In genomic region chr18:28152354-28152753, GRCh38 we compare ENCODE assay signal across 25 cellular contexts. TPM values are rescaled to one million over a fixed set of nuclear protein-coding genes. Genes with fewer than 3 reads are reported as not detected.
DNase-seq lines count a peak whose midpoint lies in the region; ATAC-seq and TF ChIP-seq lines count a peak whose summit lies in the region.
"Had no signal": no experiment of that assay in that cellular context is flagged by ENCODE, and none has a peak within 500 bp of the region (broad histone marks: within the 10 kb centered on the region; RNA-seq: fewer than 3 reads in every experiment).

No MANE protein-coding gene starts in this region.

- peak overlapping the region; percentile 25 to 66 for H2BK12ac ChIP-seq in mesenchymal stem cell (ENCODE audit: low read length in 2 of 2)

- intact Hi-C loops in uterus (cut with DNase I; ENCODE audit: low total_unique reads) = no loop called here

- H3K4me1 ChIP-seq in SK-N-SH (ENCODE audit: control insufficient read depth in 1 of 2, insufficient read depth in 2 of 2, low read depth in 1 of 2, low read length in 1 of 2) (peaks cover 10 to 17% of the 10 kb centered on the region in 2 experiments), endodermal cell (ENCODE audit: control insufficient read depth, insufficient read depth, low read length) (peaks cover 60% of the 10 kb centered on the region), mesenchymal stem cell (ENCODE audit: control insufficient read depth, insufficient read depth, low read depth, low read length) (peaks cover 5% of the 10 kb centered on the region), uterus (no peaks in the 10 kb centered on the region)
- H3K4me1 ChIP-seq: left lung had no signal

- CTCF ChIA-PET in SK-N-SH (lab: Yijun Ruan, JAX) = no interaction called here

- peaks cover 98% of the 10 kb centered on the region for H4K20me1 ChIP-seq in SK-N-SH (ENCODE audit: insufficient read depth)

- no peak for TF ChIP-seq EP300 in SK-N-SH (IDR thresholded peaks at IDR 0.05; ENCODE audit: borderline replicate concordance in 1 of 2, low read depth in 1 of 2, low read length in 1 of 2)

- H3K4me3 Mint-ChIP-seq in endodermal cell = peak overlapping the region; percentile 4
- H3K4me3 Mint-ChIP-seq: activated CD4-positive, alpha-beta T cell treated with anti-CD3 and anti-CD28 coated beads, Interleukin-2, amount 10 ng/mL, durations not matched to agents 24 days and 14 days; activated naive CD8-positive, alpha-beta T cell treated with anti-CD3 and anti-CD28 coated beads, Interleukin-2, amount 10 ng/mL, durations not matched to agents 7 days and 5 days; stimulated activated naive B cell treated with anti-CD40 and anti-IgM and Interleukin-4, amounts not matched to agents 10 μg/mL and 1 μg/mL and 100 μg/mL, for 72 hours had no signal

- H2BK5ac ChIP-seq in mesenchymal stem cell (ENCODE audit: low read depth, low read length, poor library complexity, severe bottlenecking) = no peak overlapping the region

- H3K36me3 ChIP-seq in SK-N-SH (replicated peaks in 1 of 2; ENCODE audit: control insufficient read depth in 1 of 2, insufficient read depth in 2 of 2, low read length in 1 of 2) (peaks cover 15 to 20% of the 10 kb centered on the region in 2 experiments), endodermal cell (ENCODE audit: control insufficient read depth, insufficient read depth, low read length) (peaks cover 61% of the 10 kb centered on the region), mesenchymal stem cell (ENCODE audit: control insufficient read depth in 1 of 2, insufficient read depth in 2 of 2, low read depth in 1 of 2, low read length in 2 of 2) (no peaks in the 10 kb centered on the region), uterus (no peaks in the 10 kb centered on the region)
- H3K36me3 ChIP-seq: esophagus muscularis mucosa, left lung had no signal

- H3K79me2 ChIP-seq in SK-N-SH (ENCODE audit: insufficient read depth) = peaks cover 98% of the 10 kb centered on the region

- no peak for TF ChIP-seq POLR2A in uterus (IDR thresholded peaks at IDR 0.05)

- ATAC-seq in SK-N-SH treated with all-trans-retinoic acid at 6 μM for 48 hours = peak; percentile 7; the same call in 1 of the 3 replicates
- ATAC-seq in HG02798 (IDR thresholded peaks at IDR 0.05; ENCODE audit: poor library complexity, unreplicated experiment) = no peak
- ATAC-seq: left lung; stimulated activated naive B cell treated with anti-CD40 and anti-IgM and Interleukin-4, amounts not matched to agents 10 μg/mL and 1 μg/mL and 100 μg/mL, for 72 hours had no signal

- peak overlapping the region; percentile 75 for H4K8ac ChIP-seq in mesenchymal stem cell (ENCODE audit: low read length)

- H2AK5ac ChIP-seq in mesenchymal stem cell (ENCODE audit: low read length, severe bottlenecking) = peak overlapping the region; percentile 61

- peak overlapping the region; percentile 39 for H4K91ac ChIP-seq in mesenchymal stem cell (ENCODE audit: low read length)

- 0 out of 4 replicates have a peak overlapping the region, but pooled peaks of 1 of the 2 experiments have one; percentile 9 for H3K27ac ChIP-seq in SK-N-SH (ENCODE audit: low read depth in 2 of 2, low read length in 1 of 2)
- peak overlapping the region; percentile 6 for H3K27ac ChIP-seq in endodermal cell (ENCODE audit: low read depth, low read length)
- no peak overlapping the region for H3K27ac ChIP-seq in mesenchymal stem cell (ENCODE audit: low read length, poor library complexity, severe bottlenecking)
- peak overlapping the region; percentile 36 for H3K27ac ChIP-seq in temporal lobe (ENCODE audit: low read depth, low read length)
- H3K27ac ChIP-seq in uterus = no peak overlapping the region
- H3K27ac ChIP-seq: 22Rv1, esophagus muscularis mucosa, left lung had no signal

- H3K4me2 ChIP-seq in SK-N-SH (no peak overlapping the region), mesenchymal stem cell (ENCODE audit: low read length, poor library complexity, severe bottlenecking) (no peak overlapping the region)

- peak overlapping the region; percentile 37 for H3K27ac Mint-ChIP-seq in endodermal cell
- H3K27ac Mint-ChIP-seq: activated CD4-positive, alpha-beta T cell treated with anti-CD3 and anti-CD28 coated beads, Interleukin-2, amount 10 ng/mL, durations not matched to agents 24 days and 14 days; activated naive CD8-positive, alpha-beta T cell treated with anti-CD3 and anti-CD28 coated beads, Interleukin-2, amount 10 ng/mL, durations not matched to agents 7 days and 5 days; activated T-helper 2 cell treated with anti-CD3 and anti-CD28 coated beads, Interferon-gamma antibody, Interleukin-2, Interleukin-4, amounts not matched to agents 10 μg/mL and 5 μg/mL and 100 μg/mL, durations not matched to agents 14 hours and 24 hours and 36 hours; stimulated activated naive B cell treated with anti-CD40 and anti-IgM and Interleukin-4, amounts not matched to agents 10 μg/mL and 1 μg/mL and 100 μg/mL, for 72 hours had no signal

- no peak overlapping the region for H2BK120ac ChIP-seq in mesenchymal stem cell (ENCODE audit: low read depth, low read length)

- no peak overlapping the region for H3K9ac ChIP-seq in SK-N-SH
- no peak overlapping the region for H3K9ac ChIP-seq in endodermal cell (ENCODE audit: extremely low read depth, low read length, poor library complexity, severe bottlenecking)
- no peak overlapping the region for H3K9ac ChIP-seq in mesenchymal stem cell (ENCODE audit: low read length)

- H3K14ac ChIP-seq in mesenchymal stem cell (ENCODE audit: low read length in 2 of 2) = no peak overlapping the region

- peaks cover 79% of the 10 kb centered on the region for H3K4me1 Mint-ChIP-seq in endodermal cell
- H3K4me1 Mint-ChIP-seq: activated CD4-positive, alpha-beta T cell treated with anti-CD3 and anti-CD28 coated beads, Interleukin-2, amount 10 ng/mL, durations not matched to agents 24 days and 14 days; activated naive CD8-positive, alpha-beta T cell treated with anti-CD3 and anti-CD28 coated beads, Interleukin-2, amount 10 ng/mL, durations not matched to agents 7 days and 5 days; stimulated activated naive B cell treated with anti-CD40 and anti-IgM and Interleukin-4, amounts not matched to agents 10 μg/mL and 1 μg/mL and 100 μg/mL, for 72 hours had no signal

- peak overlapping the region in 1 of 2 experiments; percentile 32 for H3K4ac ChIP-seq in mesenchymal stem cell (ENCODE audit: low read depth in 1 of 2, low read length in 2 of 2)

- H2AFZ ChIP-seq in SK-N-SH (ENCODE audit: low read depth) = no peak overlapping the region
- H2AFZ ChIP-seq in mesenchymal stem cell (ENCODE audit: low read depth, low read length) = no peak overlapping the region

- DNase-seq in SK-N-SH = no peak
- DNase-seq in endodermal cell = no peak
- no peak for DNase-seq in mesenchymal stem cell
- no peak for DNase-seq in stimulated activated naive CD4-positive, alpha-beta T cell treated with Interleukin-2 at 50 U/mL for 16 hours (lab: John Stamatoyannopoulos, UW)
- no peak for DNase-seq in uterus
- DNase-seq: activated CD4-positive, alpha-beta T cell treated with anti-CD3 and anti-CD28 coated beads, Interleukin-2, amount 10 ng/mL, durations not matched to agents 24 days and 14 days; activated naive CD8-positive, alpha-beta T cell treated with anti-CD3 and anti-CD28 coated beads, Interleukin-2, amount 10 ng/mL, durations not matched to agents 7 days and 5 days; DND-41; left lung; MV-4-11; NCI-H187; NCI-H2227 treated with DMSO at 0.1 percent for 48 hours; NCI-H774; SHP77 treated with DMSO at 0.1 percent for 48 hours; stimulated activated CD4-positive, alpha-beta T cell treated with anti-CD3 and anti-CD28 coated beads, Interleukin-1b, Interleukin-23, amount 100 ng/mL, for 48 hours; stimulated activated naive B cell treated with anti-CD40 and anti-IgM and Interleukin-4, amounts not matched to agents 10 μg/mL and 1 μg/mL and 100 μg/mL, for 72 hours; T-helper 1 cell; trophoblast cell had no signal

- H3K79me1 ChIP-seq in mesenchymal stem cell (replicated peaks; ENCODE audit: low read length, poor library complexity, severe bottlenecking) = peaks cover 37% of the 10 kb centered on the region

- H3K9me3 ChIP-seq in SK-N-SH (no peaks in the 10 kb centered on the region), endodermal cell (ENCODE audit: control insufficient read depth, low read length) (no peaks in the 10 kb centered on the region), mesenchymal stem cell (ENCODE audit: control insufficient read depth, low read length) (no peaks in the 10 kb centered on the region), uterus (no peaks in the 10 kb centered on the region)
- H3K9me3 ChIP-seq: esophagus muscularis mucosa, left lung had no signal

- no peak overlapping the region for H2BK15ac ChIP-seq in mesenchymal stem cell (ENCODE audit: low read depth, poor library complexity, severe bottlenecking)

- POLR2A ChIA-PET in SK-N-SH (lab: Yijun Ruan, JAX) = no interaction called here

- no peak overlapping the region for H3K4me3 ChIP-seq in SK-N-SH (ENCODE audit: low read depth in 2 of 2, low read length in 1 of 2)
- H3K4me3 ChIP-seq in endodermal cell (ENCODE audit: low read length) = peak overlapping the region; percentile 61
- no peak overlapping the region for H3K4me3 ChIP-seq in mesenchymal stem cell (ENCODE audit: insufficient read depth in 1 of 2, low read depth in 1 of 2, low read length in 2 of 2)
- H3K4me3 ChIP-seq in uterus = no peak overlapping the region
- H3K4me3 ChIP-seq: esophagus muscularis mucosa, left lung had no signal

- H3K9me3 Mint-ChIP-seq in endodermal cell = no peaks in the 10 kb centered on the region
- H3K9me3 Mint-ChIP-seq: activated CD4-positive, alpha-beta T cell treated with anti-CD3 and anti-CD28 coated beads, Interleukin-2, amount 10 ng/mL, durations not matched to agents 24 days and 14 days had no signal

- peaks cover 10% of the 10 kb centered on the region for H3K36me3 Mint-ChIP-seq in endodermal cell (ENCODE audit: low read depth)
- H3K36me3 Mint-ChIP-seq: activated naive CD8-positive, alpha-beta T cell treated with anti-CD3 and anti-CD28 coated beads, Interleukin-2, amount 10 ng/mL, durations not matched to agents 7 days and 5 days; stimulated activated naive B cell treated with anti-CD40 and anti-IgM and Interleukin-4, amounts not matched to agents 10 μg/mL and 1 μg/mL and 100 μg/mL, for 72 hours had no signal

- H3K9me2 ChIP-seq in SK-N-SH = no peaks in the 10 kb centered on the region

- peak overlapping the region; percentile 46 to 66 for H3K18ac ChIP-seq in mesenchymal stem cell (ENCODE audit: low read depth in 1 of 2, low read length in 2 of 2)

- peaks cover 18% of the 10 kb centered on the region for H3F3A ChIP-seq in SK-N-SH (replicated peaks; ENCODE audit: insufficient read depth)

- no peaks in the 10 kb centered on the region for H3K27me3 Mint-ChIP-seq in endodermal cell (ENCODE audit: insufficient read depth)
- H3K27me3 Mint-ChIP-seq: activated CD4-positive, alpha-beta T cell treated with anti-CD3 and anti-CD28 coated beads, Interleukin-2, amount 10 ng/mL, durations not matched to agents 24 days and 14 days; activated naive CD8-positive, alpha-beta T cell treated with anti-CD3 and anti-CD28 coated beads, Interleukin-2, amount 10 ng/mL, durations not matched to agents 7 days and 5 days; stimulated activated naive B cell treated with anti-CD40 and anti-IgM and Interleukin-4, amounts not matched to agents 10 μg/mL and 1 μg/mL and 100 μg/mL, for 72 hours had no signal

- no peak for TF ChIP-seq RAD21 in SK-N-SH (IDR thresholded peaks at IDR 0.05; ENCODE audit: low read length)

- H3K27me3 ChIP-seq in SK-N-SH (ENCODE audit: insufficient read depth) = no peaks in the 10 kb centered on the region
- no peaks in the 10 kb centered on the region for H3K27me3 ChIP-seq in endodermal cell (ENCODE audit: control insufficient read depth, insufficient read depth, low read length, poor library complexity, severe bottlenecking)
- no peaks in the 10 kb centered on the region for H3K27me3 ChIP-seq in mesenchymal stem cell (ENCODE audit: control insufficient read depth in 1 of 2, insufficient read depth in 1 of 2, low read length in 2 of 2)
- no peaks in the 10 kb centered on the region for H3K27me3 ChIP-seq in uterus
- H3K27me3 ChIP-seq: esophagus muscularis mucosa, left lung had no signal

- WGBS in SK-N-SH (ENCODE audit: low lambda C conversion rate) = 89% methylated on average over 4 of the region's 4 CpGs
- 59 to 61% methylated on average over 4 of the region's 4 CpGs for WGBS in endodermal cell (ENCODE audit: insufficient coverage in 1 of 2, insufficient read length in 1 of 2), 2 experiments
- WGBS in mesenchymal stem cell = 84% methylated on average over 4 of the region's 4 CpGs

- no peak for TF ChIP-seq CTCF in SK-N-SH (IDR thresholded peaks at IDR 0.05)
- TF ChIP-seq CTCF in endodermal cell (conservative IDR thresholded peaks at IDR 0.05) = no peak
- no peak for TF ChIP-seq CTCF in uterus (IDR thresholded peaks at IDR 0.05)

- H3K23ac ChIP-seq in mesenchymal stem cell (ENCODE audit: low read length in 2 of 2) = peak overlapping the region in 1 of 2 experiments; percentile 10

RNA-seq across cellular contexts. Expression of gene CDH2, which starts 24.6 kb away (rescaled TPM):
- polyA plus RNA-seq in SK-N-SH (2012; rRNA removed) = 146 and 186 TPM in 2 replicates
- polyA plus RNA-seq in SK-N-SH (2012; cell fraction: cytosol; rRNA removed) = 189 and 223 TPM in 2 replicates
- polyA plus RNA-seq in SK-N-SH (2012; cell fraction: nucleus; rRNA removed) = 62.9 and 131 TPM in 2 replicates
- total RNA-seq in endodermal cell = 100 to 1,000 TPM; 486 to 572 TPM
- 288 TPM for polyA plus RNA-seq in endodermal cell (2013, experiment 1 of 2)
- 284 TPM for polyA plus RNA-seq in endodermal cell (2013, experiment 2 of 2)
- 34.9 TPM for polyA plus RNA-seq in mesenchymal stem cell (2013, experiment 1 of 2)
- 34.7 TPM for polyA plus RNA-seq in mesenchymal stem cell (2013, experiment 2 of 2)
- 150 TPM for total RNA-seq in temporal lobe
- total RNA-seq in uterus = 10 to 100 TPM in 1 of 4 donors, 1 to 10 TPM in 2, under 1 TPM in 1; 0.26 to 58.2 (median 1.9) TPM
- total RNA-seq: activated naive CD8-positive, alpha-beta T cell treated with anti-CD3 and anti-CD28 coated beads, Interleukin-2, amount 10 ng/mL, durations not matched to agents 7 days and 5 days; activated T-helper 2 cell treated with anti-CD3 and anti-CD28 coated beads, Interferon-gamma antibody, Interleukin-2, Interleukin-4, amounts not matched to agents 10 μg/mL and 5 μg/mL and 100 μg/mL, durations not matched to agents 14 hours and 24 hours and 36 hours; HT-29 had no signal

Comparison
In these comparisons a context has a peak if more than half of its experiments do, and no peak if none do; other contexts are left out.
1. H3K27ac ChIP-seq: peak in endodermal cell (single experiment) and temporal lobe (single experiment); none in mesenchymal stem cell (single experiment) and uterus (0 of 2).